Comparison of ENCODE assay signal across 24 cellular contexts in genomic region chr7:84638339-84638697, GRCh38.
DNase-seq lines count a peak whose midpoint lies in the region; ATAC-seq, FAIRE-seq and TF ChIP-seq lines count a peak whose summit lies in the region.
"Had no signal": no experiment of that assay in that cellular context is flagged by ENCODE, and none has a peak within 500 bp of the region (broad histone marks: within the 10 kb centered on the region; RNA-seq: fewer than 3 reads in every experiment).

No MANE protein-coding gene starts in this region.

- peaks cover 14% of the 10 kb centered on the region; the same call in 1 of the 2 replicates for H3K9me3 ChIP-seq in HUES6 (ENCODE audit: control insufficient read depth, insufficient read depth, low read depth, low read length)
- H3K9me3 ChIP-seq in hepatocyte (ENCODE audit: low read depth): no peaks in the 10 kb centered on the region
- peaks cover 6% of the 10 kb centered on the region for H3K9me3 ChIP-seq in skeletal muscle satellite cell (replicated peaks; ENCODE audit: low read length)
- H3K9me3 ChIP-seq: body of pancreas had no signal

- no peaks in the 10 kb centered on the region for H3K79me2 ChIP-seq in hepatocyte

- H3K4me3 ChIP-seq in HUES6 (ENCODE audit: low read depth, low read length): no peak overlapping the region
- H3K4me3 ChIP-seq in hepatocyte: no peak overlapping the region
- H3K4me3 ChIP-seq in skeletal muscle satellite cell (ENCODE audit: low read length): no peak overlapping the region
- H3K4me3 ChIP-seq in coronary artery: no peak overlapping the region
- H3K4me3 ChIP-seq: body of pancreas, gastroesophageal sphincter, psoas muscle, upper lobe of left lung had no signal

- no peaks in the 10 kb centered on the region for H3K27me3 ChIP-seq in HUES6 (ENCODE audit: control insufficient read depth, insufficient read depth, low read length)
- no peaks in the 10 kb centered on the region for H3K27me3 ChIP-seq in hepatocyte
- no peaks in the 10 kb centered on the region for H3K27me3 ChIP-seq in skeletal muscle satellite cell (ENCODE audit: control insufficient read depth, insufficient read depth, low read length)
- H3K27me3 ChIP-seq: body of pancreas, gastroesophageal sphincter, upper lobe of left lung had no signal

- H3K27ac ChIP-seq in HUES6 (ENCODE audit: low read depth, low read length): peak overlapping the region; percentile 83; the same call in 1 of the 2 replicates
- 0 out of 2 replicates have a peak overlapping the region, but pooled peaks have one; percentile 3 for H3K27ac ChIP-seq in VCaP
- H3K27ac ChIP-seq in hepatocyte: peak overlapping the region; percentile 38
- no peak overlapping the region for H3K27ac ChIP-seq in coronary artery
- H3K27ac ChIP-seq: body of pancreas, psoas muscle, upper lobe of left lung had no signal

- no peaks in the 10 kb centered on the region for H4K20me1 ChIP-seq in hepatocyte (ENCODE audit: insufficient read depth, poor library complexity, severe bottlenecking)

- no peak for FAIRE-seq in frontal cortex (lab: Jason Lieb, UNC)
- FAIRE-seq: HepG2, small intestine, TTC549 had no signal

- TF ChIP-seq CTCF in VCaP (conservative IDR thresholded peaks at IDR 0.05) (no peak), hepatocyte (IDR thresholded peaks at IDR 0.05; ENCODE audit: poor library complexity) (no peak), coronary artery (IDR thresholded peaks at IDR 0.05) (no peak)

- no peak overlapping the region for H2AFZ ChIP-seq in hepatocyte

- H3K9ac ChIP-seq in HUES6 (ENCODE audit: low read length) (no peak overlapping the region), skeletal muscle satellite cell (ENCODE audit: low read depth, low read length) (peak overlapping the region; percentile 85)

- H3K4me2 ChIP-seq in hepatocyte (no peak overlapping the region), skeletal muscle satellite cell (ENCODE audit: low read length) (peak overlapping the region; percentile 46)

- DNase-seq in hepatocyte (ENCODE audit: low spot score) (no peak), frontal cortex (ENCODE audit: low spot score in 2 of 2) (no peak), coronary artery (ENCODE audit: low spot score) (no peak), NCI-H1417 (lab: John Stamatoyannopoulos, UW) (no peak)
- DNase-seq: activated CD4-positive, alpha-beta T cell treated with anti-CD3 and anti-CD28 coated beads for 4 hours; activated naive CD8-positive, alpha-beta T cell treated with anti-CD3 and anti-CD28 coated beads for 36 hours; body of pancreas; DMS79 treated with DMSO at 0.1 percent for 48 hours; NCI-H1105 treated with DMSO at 0.1 percent for 48 hours; NCI-H510A; psoas muscle; small intestine; stimulated activated CD4-positive, alpha-beta T cell treated with anti-CD3 and anti-CD28 coated beads, Interleukin-4, amount 100 ng/mL, for 24 hours; stimulated activated naive CD8-positive, alpha-beta T cell treated with anti-CD3 and anti-CD28 coated beads, Interleukin-15, amount 100 ng/mL, for 72 hours; T-cell; upper lobe of left lung had no signal

- H3K9me2 ChIP-seq in hepatocyte (replicated peaks; ENCODE audit: insufficient read depth): no peaks in the 10 kb centered on the region

- no peak for ATAC-seq in HG02852 (IDR thresholded peaks at IDR 0.05; ENCODE audit: unreplicated experiment)
- ATAC-seq: body of pancreas; HepG2; natural killer cell treated with Interleukin-12 subunit alpha and Interleukin-12 subunit beta and Interleukin-15 and Interleukin-18, amount 100 ng/mL, for 72 hours; psoas muscle; stimulated activated naive CD8-positive, alpha-beta T cell treated with anti-CD3 and anti-CD28 coated beads, Interleukin-15, amount 100 ng/mL, for 72 hours; T-cell had no signal

- H3K4me1 ChIP-seq in HUES6 (ENCODE audit: control insufficient read depth, insufficient read depth, low read length): peaks cover 23% of the 10 kb centered on the region
- peaks cover 15% of the 10 kb centered on the region for H3K4me1 ChIP-seq in hepatocyte (ENCODE audit: insufficient read depth)
- peaks cover 25% of the 10 kb centered on the region for H3K4me1 ChIP-seq in skeletal muscle satellite cell (ENCODE audit: control insufficient read depth, insufficient read depth, low read length)
- H3K4me1 ChIP-seq: body of pancreas, psoas muscle had no signal

- no peaks in the 10 kb centered on the region for H3K36me3 ChIP-seq in HUES6 (ENCODE audit: control insufficient read depth, insufficient read depth, low read length)
- no peaks in the 10 kb centered on the region for H3K36me3 ChIP-seq in hepatocyte (replicated peaks; ENCODE audit: insufficient read depth, low read depth)
- H3K36me3 ChIP-seq in skeletal muscle satellite cell (ENCODE audit: insufficient read depth, low read length): no peaks in the 10 kb centered on the region
- H3K36me3 ChIP-seq: gastroesophageal sphincter, upper lobe of left lung had no signal

Comparison
In these comparisons a context has a peak if more than half of its experiments do, and no peak if none do; other contexts are left out.
1. H3K27ac ChIP-seq: peak in HUES6 (single experiment), VCaP (single experiment) and hepatocyte (single experiment); none in coronary artery (0 of 2).